Comparison of ENCODE assay signal across 1 cellular context in the genomic region with DNA sequence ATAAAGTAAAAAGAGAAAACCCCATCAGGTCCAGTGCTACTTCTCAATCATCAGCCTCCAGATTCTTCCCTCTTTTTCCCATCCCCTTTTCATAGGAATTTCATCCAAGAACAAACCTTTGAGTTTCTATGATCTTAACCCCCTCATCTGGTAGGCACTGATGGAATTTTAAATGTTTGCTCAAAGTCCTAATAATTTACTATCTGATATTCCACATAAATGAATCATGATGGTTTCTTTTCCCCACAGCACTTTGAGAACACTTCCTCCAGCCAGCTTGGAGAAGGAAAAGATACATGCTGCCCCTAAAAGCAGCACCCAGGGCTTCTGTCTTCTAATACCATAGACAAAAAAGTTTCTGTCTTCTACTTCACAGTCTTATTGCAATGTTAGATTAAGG.
TF ChIP-seq lines count a peak whose summit lies in the region.

No MANE protein-coding gene starts in this region.

TF ChIP-seq in HCT116, 20 proteins besides CTCF, POLR2A, EP300 and RAD21 (continued from another document):
- TF ChIP-seq, protein P1, sequence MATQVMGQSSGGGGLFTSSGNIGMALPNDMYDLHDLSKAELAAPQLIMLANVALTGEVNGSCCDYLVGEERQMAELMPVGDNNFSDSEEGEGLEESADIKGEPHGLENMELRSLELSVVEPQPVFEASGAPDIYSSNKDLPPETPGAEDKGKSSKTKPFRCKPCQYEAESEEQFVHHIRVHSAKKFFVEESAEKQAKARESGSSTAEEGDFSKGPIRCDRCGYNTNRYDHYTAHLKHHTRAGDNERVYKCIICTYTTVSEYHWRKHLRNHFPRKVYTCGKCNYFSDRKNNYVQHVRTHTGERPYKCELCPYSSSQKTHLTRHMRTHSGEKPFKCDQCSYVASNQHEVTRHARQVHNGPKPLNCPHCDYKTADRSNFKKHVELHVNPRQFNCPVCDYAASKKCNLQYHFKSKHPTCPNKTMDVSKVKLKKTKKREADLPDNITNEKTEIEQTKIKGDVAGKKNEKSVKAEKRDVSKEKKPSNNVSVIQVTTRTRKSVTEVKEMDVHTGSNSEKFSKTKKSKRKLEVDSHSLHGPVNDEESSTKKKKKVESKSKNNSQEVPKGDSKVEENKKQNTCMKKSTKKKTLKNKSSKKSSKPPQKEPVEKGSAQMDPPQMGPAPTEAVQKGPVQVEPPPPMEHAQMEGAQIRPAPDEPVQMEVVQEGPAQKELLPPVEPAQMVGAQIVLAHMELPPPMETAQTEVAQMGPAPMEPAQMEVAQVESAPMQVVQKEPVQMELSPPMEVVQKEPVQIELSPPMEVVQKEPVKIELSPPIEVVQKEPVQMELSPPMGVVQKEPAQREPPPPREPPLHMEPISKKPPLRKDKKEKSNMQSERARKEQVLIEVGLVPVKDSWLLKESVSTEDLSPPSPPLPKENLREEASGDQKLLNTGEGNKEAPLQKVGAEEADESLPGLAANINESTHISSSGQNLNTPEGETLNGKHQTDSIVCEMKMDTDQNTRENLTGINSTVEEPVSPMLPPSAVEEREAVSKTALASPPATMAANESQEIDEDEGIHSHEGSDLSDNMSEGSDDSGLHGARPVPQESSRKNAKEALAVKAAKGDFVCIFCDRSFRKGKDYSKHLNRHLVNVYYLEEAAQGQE (IDR thresholded peaks at IDR 0.05; ENCODE audit: low read depth) = no peak
- no peak for TF ChIP-seq JUND (IDR thresholded peaks at IDR 0.05)
- TF ChIP-seq, protein P2, sequence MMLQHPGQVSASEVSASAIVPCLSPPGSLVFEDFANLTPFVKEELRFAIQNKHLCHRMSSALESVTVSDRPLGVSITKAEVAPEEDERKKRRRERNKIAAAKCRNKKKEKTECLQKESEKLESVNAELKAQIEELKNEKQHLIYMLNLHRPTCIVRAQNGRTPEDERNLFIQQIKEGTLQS (IDR thresholded peaks at IDR 0.05) = no peak
- TF ChIP-seq CBX3 (IDR thresholded peaks at IDR 0.05; ENCODE audit: low read depth) = no peak
- TF ChIP-seq ZNF274 (IDR thresholded peaks at IDR 0.05; ENCODE audit: low read depth, low read length) = no peak
- no peak for TF ChIP-seq EZH2 (IDR thresholded peaks at IDR 0.05)
- no peak for TF ChIP-seq SP1 (IDR thresholded peaks at IDR 0.05; ENCODE audit: low read depth)
- TF ChIP-seq, protein P3, sequence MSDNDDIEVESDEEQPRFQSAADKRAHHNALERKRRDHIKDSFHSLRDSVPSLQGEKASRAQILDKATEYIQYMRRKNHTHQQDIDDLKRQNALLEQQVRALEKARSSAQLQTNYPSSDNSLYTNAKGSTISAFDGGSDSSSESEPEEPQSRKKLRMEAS (IDR thresholded peaks at IDR 0.05) = no peak
- no peak for TF ChIP-seq EZH2phosphoT487 (IDR thresholded peaks at IDR 0.05; ENCODE audit: borderline replicate concordance)
